8 cellular contexts compared by ENCODE assay signal in the genomic region with DNA sequence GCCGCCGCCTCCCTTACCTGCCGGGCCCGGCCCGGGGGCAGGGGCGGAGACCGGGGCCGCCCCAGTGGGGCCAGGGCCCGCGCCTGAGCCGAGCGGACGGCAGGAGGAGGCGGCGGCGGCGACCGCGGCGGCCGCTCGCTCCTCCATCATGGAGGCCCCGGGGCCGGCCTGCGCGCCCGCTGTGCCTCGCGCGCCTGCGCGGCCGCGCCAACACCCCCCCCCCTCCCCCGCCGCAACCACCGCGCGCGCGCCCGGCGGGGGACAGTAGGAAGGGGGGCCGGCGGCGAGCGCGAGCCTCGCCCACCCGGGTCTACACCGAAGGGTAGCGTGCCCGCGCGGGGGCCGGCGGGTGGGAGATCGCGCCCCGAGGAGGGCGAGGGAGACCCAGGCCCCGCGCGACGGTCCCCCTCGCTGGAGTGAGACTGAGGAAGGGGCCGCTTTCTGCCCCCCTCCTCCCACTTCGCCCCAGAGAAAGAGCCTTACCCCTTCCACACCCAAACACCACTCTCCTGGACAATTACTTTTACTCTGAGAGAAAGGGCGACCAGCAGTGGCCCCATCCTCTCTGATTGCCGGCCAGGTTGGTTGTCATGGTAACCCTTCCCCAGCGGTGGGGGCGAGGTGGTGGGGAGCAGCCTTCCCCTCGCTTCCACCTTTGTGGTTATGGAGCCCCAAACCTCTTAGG. TPM values are rescaled to one million over a fixed set of nuclear protein-coding genes. Genes with fewer than 3 reads are reported as not detected.
DNase-seq lines count a peak whose midpoint lies in the region; ATAC-seq and TF ChIP-seq lines count a peak whose summit lies in the region.

A gene with protein sequence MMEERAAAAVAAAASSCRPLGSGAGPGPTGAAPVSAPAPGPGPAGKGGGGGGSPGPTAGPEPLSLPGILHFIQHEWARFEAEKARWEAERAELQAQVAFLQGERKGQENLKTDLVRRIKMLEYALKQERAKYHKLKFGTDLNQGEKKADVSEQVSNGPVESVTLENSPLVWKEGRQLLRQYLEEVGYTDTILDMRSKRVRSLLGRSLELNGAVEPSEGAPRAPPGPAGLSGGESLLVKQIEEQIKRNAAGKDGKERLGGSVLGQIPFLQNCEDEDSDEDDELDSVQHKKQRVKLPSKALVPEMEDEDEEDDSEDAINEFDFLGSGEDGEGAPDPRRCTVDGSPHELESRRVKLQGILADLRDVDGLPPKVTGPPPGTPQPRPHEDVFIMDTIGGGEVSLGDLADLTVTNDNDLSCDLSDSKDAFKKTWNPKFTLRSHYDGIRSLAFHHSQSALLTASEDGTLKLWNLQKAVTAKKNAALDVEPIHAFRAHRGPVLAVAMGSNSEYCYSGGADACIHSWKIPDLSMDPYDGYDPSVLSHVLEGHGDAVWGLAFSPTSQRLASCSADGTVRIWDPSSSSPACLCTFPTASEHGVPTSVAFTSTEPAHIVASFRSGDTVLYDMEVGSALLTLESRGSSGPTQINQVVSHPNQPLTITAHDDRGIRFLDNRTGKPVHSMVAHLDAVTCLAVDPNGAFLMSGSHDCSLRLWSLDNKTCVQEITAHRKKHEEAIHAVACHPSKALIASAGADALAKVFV (minus strand): TSS at position 170 of the 685 bp plus-strand sequence. CDS start 20 bp downstream, at position 150.

- H3K9ac ChIP-seq in iPS-15b (ENCODE audit: low read depth, low read length) (peak within 1 kb of the TSS; percentile 95), skeletal muscle satellite cell (ENCODE audit: low read depth, low read length) (peak within 1 kb of the TSS; percentile 99)

- CTCF ChIA-PET in MCF 10A (lab: Yijun Ruan, JAX) = no interaction called here

- no peaks in the 10 kb centered on the region for H3K27me3 Mint-ChIP-seq in T-helper 2 cell treated with Interferon-gamma antibody and Interleukin-4, amounts not matched to agents 5 μg/mL and 100 μg/mL, for 36 hours (ENCODE audit: low read depth)
- no peaks in the 10 kb centered on the region for H3K27me3 Mint-ChIP-seq in MCF 10A (ENCODE audit: insufficient read depth, unreplicated experiment)

- H3K36me3 ChIP-seq in iPS-15b (ENCODE audit: control insufficient read depth, insufficient read depth, low read length) (peaks cover 13% of the 10 kb centered on the region), skeletal muscle satellite cell (ENCODE audit: insufficient read depth, low read length) (peaks cover 13% of the 10 kb centered on the region)

- peak within 1 kb of the TSS; percentile 87 for H3K27ac Mint-ChIP-seq in T-helper 2 cell treated with Interferon-gamma antibody and Interleukin-4, amounts not matched to agents 5 μg/mL and 100 μg/mL, for 36 hours
- peak within 1 kb of the TSS; percentile 88 for H3K27ac Mint-ChIP-seq in MCF 10A (ENCODE audit: low read depth, unreplicated experiment)

- peak within 1 kb of the TSS; percentile 92 for H3K4me3 Mint-ChIP-seq in T-helper 2 cell treated with Interferon-gamma antibody and Interleukin-4, amounts not matched to agents 5 μg/mL and 100 μg/mL, for 36 hours
- peak within 1 kb of the TSS; percentile 97 for H3K4me3 Mint-ChIP-seq in MCF 10A (ENCODE audit: unreplicated experiment)

- H3K27me3 ChIP-seq in iPS-15b (ENCODE audit: control insufficient read depth, insufficient read depth, low read length) (no peaks in the 10 kb centered on the region), skeletal muscle satellite cell (ENCODE audit: control insufficient read depth, insufficient read depth, low read length) (no peaks in the 10 kb centered on the region)

- H3K4me1 ChIP-seq in iPS-15b (ENCODE audit: control insufficient read depth, insufficient read depth, low read length) = peaks cover 12% of the 10 kb centered on the region
- H3K4me1 ChIP-seq in skeletal muscle satellite cell (ENCODE audit: control insufficient read depth, insufficient read depth, low read length) = peaks cover 17% of the 10 kb centered on the region

- no TSS peak for BruUV-seq in MCF 10A (replicated peaks; lab: Mats Ljungman, UMichigan)

- peak within 1 kb of the TSS; percentile 91 for H3K4me2 ChIP-seq in skeletal muscle satellite cell (ENCODE audit: low read length)

- peak; percentile 51 for ATAC-seq in GM19023 (IDR thresholded peaks at IDR 0.05; ENCODE audit: unreplicated experiment)
- ATAC-seq in GM21526 (IDR thresholded peaks at IDR 0.05; ENCODE audit: low FRiP score, unreplicated experiment) = no peak

- intact Hi-C loops in MCF 10A (cut with micrococcal nuclease) = loop anchor here (5.0 kb wide), 1 partner anchor 36 kb away; no protein-coding TSS in a partner anchor

- H3K4me1 Mint-ChIP-seq in T-helper 2 cell treated with Interferon-gamma antibody and Interleukin-4, amounts not matched to agents 5 μg/mL and 100 μg/mL, for 36 hours (ENCODE audit: low read depth) = peaks cover 36% of the 10 kb centered on the region
- H3K4me1 Mint-ChIP-seq in MCF 10A (ENCODE audit: insufficient read depth, unreplicated experiment) = peaks cover 19% of the 10 kb centered on the region

- POLR2A ChIA-PET in MCF 10A (lab: Yijun Ruan, JAX) = interaction anchor here (2.2 kb wide), 1 partner anchor 32 kb away, joined by 14 read pairs; no protein-coding TSS in a partner anchor

- TF ChIP-seq EP300 in Ishikawa (IDR thresholded peaks at IDR 0.05; ENCODE audit: borderline replicate concordance) = no peak

- no peaks in the 10 kb centered on the region for H3K9me3 ChIP-seq in iPS-15b (ENCODE audit: control insufficient read depth, insufficient read depth, low read length)
- no peaks in the 10 kb centered on the region for H3K9me3 ChIP-seq in skeletal muscle satellite cell (replicated peaks; ENCODE audit: low read length)

- no peak for TF ChIP-seq RAD21 in Ishikawa (IDR thresholded peaks at IDR 0.05; ENCODE audit: low read depth)

- peaks cover 19% of the 10 kb centered on the region for H3K36me3 Mint-ChIP-seq in T-helper 2 cell treated with Interferon-gamma antibody and Interleukin-4, amounts not matched to agents 5 μg/mL and 100 μg/mL, for 36 hours (ENCODE audit: low read depth)
- H3K36me3 Mint-ChIP-seq in MCF 10A (ENCODE audit: insufficient read depth, unreplicated experiment) = peaks cover 25% of the 10 kb centered on the region

- no peak for DNase-seq in AG09309 (ENCODE audit: low read depth)
- DNase-seq in T-helper 2 cell treated with Interferon-gamma antibody and Interleukin-4, amounts not matched to agents 5 μg/mL and 100 μg/mL, for 36 hours (ENCODE audit: low spot score) = peak; percentile 38
- DNase-seq in MCF 10A (ENCODE audit: unreplicated experiment) = no peak

- H3K4me3 ChIP-seq in AG09309 (ENCODE audit: control insufficient read depth, low read depth, low read length) = peak within 1 kb of the TSS; percentile 96
- H3K4me3 ChIP-seq in iPS-15b (ENCODE audit: low read depth, low read length) = peak within 1 kb of the TSS; percentile 96
- H3K4me3 ChIP-seq in skeletal muscle satellite cell (ENCODE audit: low read length) = peak within 1 kb of the TSS; percentile 98

- H3K9me3 Mint-ChIP-seq in T-helper 2 cell treated with Interferon-gamma antibody and Interleukin-4, amounts not matched to agents 5 μg/mL and 100 μg/mL, for 36 hours = no peaks in the 10 kb centered on the region
- no peaks in the 10 kb centered on the region for H3K9me3 Mint-ChIP-seq in MCF 10A (ENCODE audit: unreplicated experiment)

- TF ChIP-seq CTCF in AG09309 (IDR thresholded peaks at IDR 0.05; ENCODE audit: control insufficient read depth, insufficient read depth, low read depth, low read length, missing control alignments) (no peak), MCF 10A (IDR thresholded peaks at IDR 0.05; ENCODE audit: unreplicated experiment) (no peak)

TF ChIP-seq in Ishikawa, 13 proteins besides CTCF, POLR2A, EP300 and RAD21:
- TF ChIP-seq FOXM1 (IDR thresholded peaks at IDR 0.05; ENCODE audit: borderline replicate concordance, low read depth) = no peak
- peak; percentile 93 for TF ChIP-seq ZBTB7A (IDR thresholded peaks at IDR 0.05; ENCODE audit: low read depth)

RNA-seq across cellular contexts. Expression of the gene that starts here (rescaled TPM):
- total RNA-seq in MCF 10A (2022) = 90.1 and 92.3 TPM in 2 replicates
- 50.4 and 57.7 TPM in 2 replicates for total RNA-seq in skeletal muscle satellite cell (2012; rRNA removed)
